Comparison of ENCODE assay signal across 25 cellular contexts in genomic region chr7:20063645-20064044, GRCh38.
"Had no signal": no experiment of that assay in that cellular context is flagged by ENCODE, and none has a peak within 500 bp of the region (broad histone marks: within the 10 kb centered on the region; RNA-seq: fewer than 3 reads in every experiment).

No MANE protein-coding gene starts in this region.

- ATAC-seq: natural killer cell; sciatic nerve; stimulated activated naive B cell treated with anti-CD40 and anti-IgM and Interleukin-4, amounts not matched to agents 10 μg/mL and 1 μg/mL and 100 μg/mL, for 72 hours; stimulated activated naive CD8-positive, alpha-beta T cell treated with anti-CD3 and anti-CD28 coated beads, Interleukin-15, Interleukin-2, amounts not matched to agents 100 U/mL and 50 U/mL, for 24 hours had no signal

- H3K36me3 ChIP-seq: left ventricle myocardium inferior, neural progenitor cell, neutrophil, right atrium auricular region, stomach, thyroid gland, transverse colon, upper lobe of left lung, vagina had no signal

- H3K4me3 ChIP-seq: left ventricle myocardium inferior, lung, neural progenitor cell, right atrium auricular region, skin epidermis, stomach, testis, thyroid gland, transverse colon, upper lobe of left lung, vagina had no signal

- H3K9me3 ChIP-seq: neutrophil, testis, thyroid gland, transverse colon, vagina had no signal

- H3K9ac ChIP-seq: neural progenitor cell had no signal

- H3K27ac ChIP-seq: left ventricle myocardium inferior, neural progenitor cell, neutrophil, right atrium auricular region, stomach, testis, thyroid gland, transverse colon, upper lobe of left lung, vagina had no signal

- H3K27me3 ChIP-seq: neural progenitor cell, neutrophil, right atrium auricular region, stomach, testis, thyroid gland, transverse colon, upper lobe of left lung, vagina had no signal

- DNase-seq: islet precursor cell; left ventricle myocardium inferior; mesendoderm; naive B cell; natural killer cell; nephron progenitor cell; occipital lobe; stimulated activated CD4-positive, alpha-beta T cell treated with anti-CD3 and anti-CD28 coated beads, Interleukin-12 subunit alpha, Interleukin-12 subunit beta, amount 100 ng/mL, for 4 hours; stimulated activated CD4-positive, alpha-beta T cell treated with anti-CD3 and anti-CD28 coated beads, Interleukin-15, amount 100 ng/mL, for 24 hours; stimulated activated CD4-positive, alpha-beta T cell treated with anti-CD3 and anti-CD28 coated beads, Interleukin-2, amount 100 ng/mL, for 24 hours; stimulated activated CD4-positive, alpha-beta T cell treated with anti-CD3 and anti-CD28 coated beads, Interleukin-4, amount 100 ng/mL, for 1 hour; stimulated activated naive B cell treated with anti-CD40 and anti-IgM and Interleukin-4, amounts not matched to agents 10 μg/mL and 1 μg/mL and 100 μg/mL, for 72 hours; stimulated activated naive CD8-positive, alpha-beta T cell treated with anti-CD3 and anti-CD28 coated beads, Interleukin-15, Interleukin-2, amounts not matched to agents 100 U/mL and 50 U/mL, for 24 hours; stomach; testis; thyroid gland; transverse colon; upper lobe of left lung had no signal

- H3K4me1 ChIP-seq: right atrium auricular region, testis, thyroid gland, transverse colon, upper lobe of left lung, vagina had no signal
